In the genomic region with DNA sequence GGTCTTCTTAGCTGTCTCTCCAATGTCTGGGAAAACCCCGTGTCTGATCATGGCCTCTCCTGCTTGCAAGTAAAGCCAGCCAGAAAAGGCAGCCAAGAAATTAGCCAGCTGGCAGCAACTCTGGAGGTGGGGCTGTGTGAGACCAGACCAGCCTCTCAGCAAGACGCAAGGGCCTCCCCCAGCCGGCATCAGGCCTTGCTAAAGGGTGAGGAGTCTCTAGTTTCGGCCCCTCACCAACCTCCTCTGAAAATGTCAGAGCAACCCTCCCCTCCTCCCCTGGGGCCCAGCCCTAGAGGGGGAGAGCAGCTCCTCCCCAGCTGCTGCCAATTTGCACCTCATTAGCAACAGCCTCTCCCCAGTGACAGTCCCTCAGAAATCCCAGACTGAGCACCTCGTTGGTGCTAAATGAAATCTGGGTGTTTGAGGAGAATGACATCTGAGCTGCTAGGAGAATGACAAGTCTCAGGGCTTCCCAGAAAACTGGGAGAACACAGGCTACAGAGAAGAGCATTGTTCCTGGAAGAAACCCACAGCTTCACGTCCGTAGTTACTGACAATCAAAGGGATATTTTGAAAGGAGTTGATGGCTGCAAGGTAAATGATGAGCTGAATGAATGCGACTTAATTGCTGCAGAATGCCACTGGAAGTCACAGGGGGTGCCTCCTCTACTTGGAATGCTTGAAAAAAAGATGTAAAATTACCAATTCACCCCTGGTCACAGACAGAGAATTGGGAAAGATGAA, we compare ENCODE assay signal across 8 cellular contexts. TPM values are rescaled to one million over a fixed set of nuclear protein-coding genes. Genes with fewer than 3 reads are reported as not detected.
DNase-seq lines count a peak whose midpoint lies in the region; ATAC-seq and TF ChIP-seq lines count a peak whose summit lies in the region.

No MANE protein-coding gene starts in this region.

- CTCF ChIA-PET in T-cell (lab: Charles Lee) = interaction anchor here in 1 of 2 donors (0.7 kb wide), 1 partner anchor 177 kb away, joined by 3 read pairs; no protein-coding TSS in a partner anchor

- H3K4me3 Mint-ChIP-seq in nephron (no peak overlapping the region), T-cell (no peak overlapping the region)
- no peak overlapping the region for H3K4me3 Mint-ChIP-seq in activated T-cell treated with anti-CD3 and anti-CD28 coated beads, Interleukin-2, amount 50 U/mL, for 24 hours

- H3K4me1 Mint-ChIP-seq in nephron (peaks cover 34% of the 10 kb centered on the region), T-cell (no peaks in the 10 kb centered on the region)
- H3K4me1 Mint-ChIP-seq in activated T-cell treated with anti-CD3 and anti-CD28 coated beads, Interleukin-2, amount 50 U/mL, for 24 hours (ENCODE audit: low read depth) = no peaks in the 10 kb centered on the region

- H3K36me3 Mint-ChIP-seq in nephron (ENCODE audit: low read depth) (no peaks in the 10 kb centered on the region), T-cell (no peaks in the 10 kb centered on the region)
- no peaks in the 10 kb centered on the region for H3K36me3 Mint-ChIP-seq in activated T-cell treated with anti-CD3 and anti-CD28 coated beads, Interleukin-2, amount 50 U/mL, for 24 hours (ENCODE audit: low read depth)

- H3K27ac Mint-ChIP-seq in nephron (peak overlapping the region in 2 of 3 experiments; percentile 58 to 75), T-cell (no peak overlapping the region)
- H3K27ac Mint-ChIP-seq in activated T-cell treated with anti-CD3 and anti-CD28 coated beads, Interleukin-2, amount 50 U/mL, for 24 hours = no peak overlapping the region

- peak; percentile 89 for DNase-seq in NCI-H1092 treated with DMSO at 0.1 percent for 48 hours (lab: John Stamatoyannopoulos, UW)
- DNase-seq in dedifferentiated amniotic fluid mesenchymal stem cell (ENCODE audit: extremely low spot score) = peak; percentile 83
- DNase-seq in OCI-M1 (lab: John Stamatoyannopoulos, UW) = no peak
- no peak for DNase-seq in foreskin melanocyte
- no peak for DNase-seq in T-cell
- DNase-seq in activated T-cell treated with anti-CD3 and anti-CD28 coated beads, Interleukin-2, amount 50 U/mL, for 24 hours = no peak

- no peak for TF ChIP-seq CTCF in nephron (IDR thresholded peaks at IDR 0.05; ENCODE audit: unreplicated experiment in 3 of 3)

- peak; percentile 56 for ATAC-seq in GM19372 (IDR thresholded peaks at IDR 0.05; ENCODE audit: low read depth, unreplicated experiment)
- ATAC-seq in T-cell (replicated peaks in 1 of 4) = no peak

- peaks cover 9% of the 10 kb centered on the region for H3K27me3 Mint-ChIP-seq in nephron (ENCODE audit: low read depth)
- H3K27me3 Mint-ChIP-seq in T-cell = peaks cover 16 to 26% of the 10 kb centered on the region in 2 donors
- peaks cover 34% of the 10 kb centered on the region for H3K27me3 Mint-ChIP-seq in activated T-cell treated with anti-CD3 and anti-CD28 coated beads, Interleukin-2, amount 50 U/mL, for 24 hours

- POLR2A ChIA-PET in T-cell (lab: Charles Lee) = interaction anchor here in 1 of 2 donors (0.7 kb wide), 1 partner anchor 387 kb away, joined by 5 read pairs; no protein-coding TSS in a partner anchor

- H3K9me3 Mint-ChIP-seq in nephron (no peaks in the 10 kb centered on the region), T-cell (no peaks in the 10 kb centered on the region)
- H3K9me3 Mint-ChIP-seq in activated T-cell treated with anti-CD3 and anti-CD28 coated beads, Interleukin-2, amount 50 U/mL, for 24 hours = no peaks in the 10 kb centered on the region

RNA-seq across cellular contexts. Expression of gene DGKI, which starts 25.9 kb away (rescaled TPM):
- not detected for total RNA-seq in T-cell

Comparison
In these comparisons a context has a peak if more than half of its experiments do, and no peak if none do; other contexts are left out.
1. DNase-seq: peak in NCI-H1092 treated with DMSO at 0.1 percent for 48 hours (single experiment) and dedifferentiated amniotic fluid mesenchymal stem cell (single experiment); none in OCI-M1 (single experiment), foreskin melanocyte (single experiment), T-cell (0 of 34) and activated T-cell treated with anti-CD3 and anti-CD28 coated beads, Interleukin-2, amount 50 U/mL, for 24 hours (single experiment).
2. H3K27ac Mint-ChIP-seq: peak in nephron (2 of 3); none in T-cell (0 of 2) and activated T-cell treated with anti-CD3 and anti-CD28 coated beads, Interleukin-2, amount 50 U/mL, for 24 hours (single experiment).